3 cellular contexts compared by ENCODE assay signal in genomic region chr6:139726272-139726671, GRCh38.
A peak's percentile ranks its signal among the peaks of the same experiment; 100 is the strongest.
DNase-seq lines count a peak whose midpoint lies in the region; ATAC-seq and TF ChIP-seq lines count a peak whose summit lies in the region.
"Not testable (repeated sequence)": the region's sequence is repeated elsewhere in the genome, so short reads cannot be mapped to it uniquely, and the experiment has no call there.

No MANE protein-coding gene starts in this region.

- ATAC-seq in right cardiac atrium, result not testable (repeated sequence)

- 97% methylated on average over 23 of the region's 23 CpGs for WGBS in right cardiac atrium
- no CpG with 5 or more reads among the region's 23 CpGs for WGBS in neuronal stem cell (ENCODE audit: extremely low coverage in 2 of 2, insufficient read length in 2 of 2, insufficient replicate concordance in 1 of 2), 2 donors
- WGBS in testis, 2 donors, result 79 to 100% methylated on average over 2 to 17 of the region's 23 CpGs

- H2BK5ac ChIP-seq in neuronal stem cell (ENCODE audit: low read length), result not testable (repeated sequence)

- intact Hi-C loops in right cardiac atrium (cut with DNase I); testis (cut with DNase I; ENCODE audit: low total_unique reads): not testable (repeated sequence)

- H3K9ac ChIP-seq in neuronal stem cell (ENCODE audit: low read depth, low read length, poor library complexity), result not testable (repeated sequence)

- H2BK120ac ChIP-seq in neuronal stem cell (ENCODE audit: low read depth, low read length), result not testable (repeated sequence)

- H4K8ac ChIP-seq in neuronal stem cell (ENCODE audit: low read depth, low read length), result not testable (repeated sequence)

- not testable (repeated sequence) for H3K14ac ChIP-seq in neuronal stem cell (ENCODE audit: low read length)

- H3K18ac ChIP-seq in neuronal stem cell (ENCODE audit: low read length), result peak overlapping the region; percentile 38

- not testable (repeated sequence) for H3K79me1 ChIP-seq in neuronal stem cell (ENCODE audit: low read depth, low read length)

- H3K4me2 ChIP-seq in neuronal stem cell (ENCODE audit: insufficient read depth, low read length, poor library complexity, severe bottlenecking), result not testable (repeated sequence)

- not testable (repeated sequence) for H3K4ac ChIP-seq in neuronal stem cell (ENCODE audit: low read length)

- not testable (repeated sequence) for H3K4me3 ChIP-seq in right cardiac atrium (ENCODE audit: low read length); neuronal stem cell (ENCODE audit: low read length in 2 of 2)
- peak overlapping the region; percentile 6 to 45 for H3K4me3 ChIP-seq in testis

- H3K27me3 ChIP-seq in right cardiac atrium (ENCODE audit: control insufficient read depth, insufficient read depth); neuronal stem cell (ENCODE audit: control insufficient read depth in 3 of 3, insufficient read depth in 3 of 3, low read depth in 1 of 3, low read length in 3 of 3); testis: not testable (repeated sequence)

- H3K36me3 ChIP-seq in neuronal stem cell (replicated peaks in 1 of 2; ENCODE audit: control insufficient read depth in 2 of 2, insufficient read depth in 2 of 2, low read length in 2 of 2); testis (ENCODE audit: low read depth, missing control alignments): not testable (repeated sequence)

- H3K27ac ChIP-seq in right cardiac atrium (ENCODE audit: low read length); neuronal stem cell (replicated peaks; ENCODE audit: low read length); testis: not testable (repeated sequence)

- H2AK5ac ChIP-seq in neuronal stem cell (ENCODE audit: low read depth, low read length), result not testable (repeated sequence)

- H2BK15ac ChIP-seq in neuronal stem cell (ENCODE audit: low read length), result not testable (repeated sequence)

- H3K9me3 ChIP-seq in right cardiac atrium (ENCODE audit: control insufficient read depth, low read length); neuronal stem cell (replicated peaks in 1 of 2; ENCODE audit: control insufficient read depth in 2 of 2, insufficient read depth in 1 of 2, low read depth in 1 of 2, low read length in 2 of 2); testis: not testable (repeated sequence)

- not testable (repeated sequence) for H2AFZ ChIP-seq in neuronal stem cell (ENCODE audit: low read length)

- TF ChIP-seq POLR2A in testis (IDR thresholded peaks at IDR 0.05), result not testable (repeated sequence)

- not testable (repeated sequence) for H3K4me1 ChIP-seq in right cardiac atrium (ENCODE audit: control insufficient read depth, insufficient read depth, low read length); neuronal stem cell (ENCODE audit: control insufficient read depth in 2 of 2, insufficient read depth in 1 of 2, low read depth in 1 of 2, low read length in 2 of 2); testis

- not testable (repeated sequence) for H3K23ac ChIP-seq in neuronal stem cell (ENCODE audit: low read depth, low read length, poor library complexity)

- not testable (repeated sequence) for TF ChIP-seq CTCF in testis (IDR thresholded peaks at IDR 0.05)

- H2BK12ac ChIP-seq in neuronal stem cell (ENCODE audit: low read length), result not testable (repeated sequence)

- peak in 2 of 3 donors; percentile 47 to 55 for DNase-seq in right cardiac atrium
- DNase-seq in neuronal stem cell (ENCODE audit: low spot score); testis: not testable (repeated sequence)

- H4K91ac ChIP-seq in neuronal stem cell (ENCODE audit: low read depth, low read length, poor library complexity), result not testable (repeated sequence)
